8 cellular contexts compared by ENCODE assay signal in the genomic region with DNA sequence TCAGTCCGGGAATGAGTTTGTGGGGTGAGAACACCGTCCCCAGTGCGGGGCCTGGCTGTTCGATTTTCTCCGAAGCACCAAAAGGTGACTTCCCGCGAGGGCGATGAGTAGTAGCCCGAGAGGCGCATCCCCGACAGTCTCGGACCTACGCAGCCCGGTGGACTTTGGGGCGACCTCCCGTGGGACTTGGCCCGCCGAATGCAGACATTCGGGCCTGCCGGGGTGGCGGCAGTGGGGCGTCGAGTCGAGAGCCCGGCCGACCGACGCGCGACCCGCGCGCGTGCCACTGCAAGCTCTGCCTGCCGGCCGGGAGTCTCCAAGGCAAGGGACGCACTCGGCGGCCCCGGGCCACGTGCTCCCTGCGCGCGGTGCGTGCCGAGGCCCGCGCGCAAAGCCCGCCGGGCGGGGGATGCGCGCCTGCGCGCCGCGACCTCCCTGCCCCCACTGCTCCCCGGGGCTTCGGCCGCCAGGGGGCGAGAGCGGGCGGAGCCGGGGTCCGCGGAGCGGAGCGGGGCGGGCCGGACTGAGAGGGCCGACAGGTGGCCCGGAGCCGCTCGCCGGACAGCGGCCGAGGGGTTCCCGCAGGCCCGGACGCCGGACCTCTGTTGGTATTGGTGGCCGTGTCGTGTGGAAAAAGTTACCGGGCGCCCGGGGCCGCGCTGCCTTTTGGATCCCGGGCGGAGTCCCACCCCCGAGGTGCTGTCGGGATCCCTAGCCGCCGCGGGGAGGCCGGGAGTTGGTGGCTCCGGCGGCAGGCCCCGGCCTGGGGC. TPM values are rescaled to one million over a fixed set of nuclear protein-coding genes. Genes with fewer than 3 reads are reported as not detected.
DNase-seq lines count a peak whose midpoint lies in the region; ATAC-seq, FAIRE-seq and TF ChIP-seq lines count a peak whose summit lies in the region.

No MANE protein-coding gene starts in this region.

- H3K56ac ChIP-seq in H1 (replicated peaks; ENCODE audit: insufficient read length, low read depth, low read length): peak overlapping the region; percentile 74
- H3K56ac ChIP-seq in mesendoderm (ENCODE audit: low read length): peak overlapping the region; percentile 98

- peak overlapping the region; percentile 99 for H4K8ac ChIP-seq in H1 (ENCODE audit: extremely low read depth, insufficient read depth, low read length)
- H4K8ac ChIP-seq in mesendoderm (ENCODE audit: low read depth, low read length): no peak overlapping the region

- H2BK5ac ChIP-seq in H1 (ENCODE audit: low read depth, low read length) (peak overlapping the region; percentile 87), mesendoderm (ENCODE audit: low read length) (peak overlapping the region; percentile 55)

- H4K20me1 ChIP-seq in H1 (replicated peaks in 1 of 2; ENCODE audit: control insufficient read depth in 1 of 2, insufficient read depth in 2 of 2, low read length in 2 of 2): peaks cover 19 to 21% of the 10 kb centered on the region in 2 experiments

- H3K4me2 ChIP-seq in H1 (ENCODE audit: insufficient read depth in 1 of 2, low read depth in 2 of 2, low read length in 2 of 2) (peak overlapping the region; percentile 81 to 87), mesendoderm (ENCODE audit: low read length) (peak overlapping the region; percentile 83)

- H2AK5ac ChIP-seq in H1 (ENCODE audit: low read depth, low read length): no peak overlapping the region
- H2AK5ac ChIP-seq in mesendoderm (ENCODE audit: low read length): no peak overlapping the region

- TF ChIP-seq EP300 in H1 (IDR thresholded peaks at IDR 0.05; ENCODE audit: borderline replicate concordance in 1 of 2, low read depth in 2 of 2, low read length in 2 of 2): no peak

- no peak overlapping the region for H2BK12ac ChIP-seq in H1 (ENCODE audit: low read depth, low read length)

- FAIRE-seq in GM12891 (lab: Jason Lieb, UNC) (peak; percentile 95), H1 (lab: Jason Lieb, UNC) (no peak)

- peak overlapping the region; percentile 96 to 99 (median 98) for H3K9ac ChIP-seq in H1 (replicated peaks in 1 of 4; ENCODE audit: extremely low read depth in 1 of 4, low read depth in 3 of 4, low read length in 3 of 4)
- peak overlapping the region; percentile 99 for H3K9ac ChIP-seq in mesendoderm (ENCODE audit: low read length)

- H3K23me2 ChIP-seq in H1 (ENCODE audit: low read depth, low read length): peaks cover 11% of the 10 kb centered on the region

- H2BK120ac ChIP-seq in H1 (replicated peaks; ENCODE audit: low read depth, low read length) (no peak overlapping the region), mesendoderm (ENCODE audit: low read depth, low read length) (no peak overlapping the region)

- H3K4ac ChIP-seq in H1 (replicated peaks; ENCODE audit: insufficient read length, low read depth, low read length) (no peak overlapping the region), mesendoderm (ENCODE audit: low read depth, low read length) (peak overlapping the region; percentile 50)

- WGBS in H1 (ENCODE audit: extremely low coverage in 1 of 2, insufficient coverage in 1 of 2, insufficient read length in 1 of 2, insufficient replicate concordance in 2 of 2, low coverage in 1 of 2, low lambda C conversion rate in 2 of 2, missing lambda C conversion rate in 1 of 2), 2 experiments: 1% methylated on average over 57 of the region's 100 CpGs; no CpG with 5 or more reads in 1 of the 2 experiments
- WGBS in mesendoderm (ENCODE audit: extremely low coverage, insufficient coverage, low lambda C conversion rate): no CpG with 5 or more reads among the region's 100 CpGs

- H3K27me3 ChIP-seq in H1 (replicated peaks in 1 of 4; ENCODE audit: control insufficient read depth in 3 of 4, extremely low read depth in 1 of 4, insufficient read depth in 3 of 4, low read length in 3 of 4): no peaks in the 10 kb centered on the region
- no peaks in the 10 kb centered on the region for H3K27me3 ChIP-seq in mesendoderm (ENCODE audit: insufficient read depth, low read length, poor library complexity)

- peak overlapping the region; percentile 94 for H3K27ac ChIP-seq in H1 (ENCODE audit: low read depth, low read length)
- H3K27ac ChIP-seq in mesendoderm (ENCODE audit: low read depth, low read length): peak overlapping the region; percentile 88

- CTCF ChIA-PET in H1 (lab: Charles Lee; ENCODE audit: partially characterized antibody): interaction anchor here (1.5 to 5.2 kb wide), 3 partner anchors 28 to 35 kb away, joined by 5 to 66 read pairs (median 6); no protein-coding TSS in a partner anchor

- no peak overlapping the region for H2BK15ac ChIP-seq in H1 (ENCODE audit: low read length)
- H2BK15ac ChIP-seq in mesendoderm (replicated peaks; ENCODE audit: low read depth): no peak overlapping the region

- peak; percentile 9 for ATAC-seq in HG02870 (IDR thresholded peaks at IDR 0.05; ENCODE audit: unreplicated experiment)
- ATAC-seq in HG02884 (IDR thresholded peaks at IDR 0.05; ENCODE audit: unreplicated experiment): no peak

- H3K36me3 ChIP-seq in H1 (ENCODE audit: control insufficient read depth in 2 of 4, insufficient read depth in 4 of 4, low read length in 3 of 4) (peaks cover 14 to 43% (median 28%) of the 10 kb centered on the region in 4 experiments), mesendoderm (ENCODE audit: control insufficient read depth, insufficient read depth, low read length) (peaks cover 19% of the 10 kb centered on the region)

- TF ChIP-seq CTCF in H1 (IDR thresholded peaks at IDR 0.05; ENCODE audit: control extremely low read depth in 1 of 3, insufficient read depth in 1 of 3, low read depth in 1 of 3, low read length in 3 of 3): peak in 2 of 3 experiments; percentile 63 to 79; a peak in 3 of 4 replicates

- TF ChIP-seq POLR2A in GM12891 (IDR thresholded peaks at IDR 0.05; ENCODE audit: low read depth, low read length): peak; percentile 96
- peak in 1 of 2 experiments; percentile 70; a peak in 2 of 3 replicates for TF ChIP-seq POLR2A in H1 (IDR thresholded peaks at IDR 0.05; ENCODE audit: control extremely low read depth in 1 of 2, low read depth in 2 of 2, low read length in 2 of 2)

- H3K79me1 ChIP-seq in H1 (ENCODE audit: low read depth, low read length): no peaks in the 10 kb centered on the region
- H3K79me1 ChIP-seq in mesendoderm (ENCODE audit: low read length): peaks cover 7% of the 10 kb centered on the region

- no peaks in the 10 kb centered on the region for H3K9me3 ChIP-seq in H1 (ENCODE audit: insufficient read depth in 2 of 2, low read depth in 1 of 2, low read length in 1 of 2)

- H3K23ac ChIP-seq in H1 (ENCODE audit: insufficient read length) (no peak overlapping the region), mesendoderm (ENCODE audit: low read length) (peak overlapping the region; percentile 98)

- no peak overlapping the region for H2BK20ac ChIP-seq in H1 (ENCODE audit: low read length)

- H3K4me1 ChIP-seq in H1 (replicated peaks in 1 of 4; ENCODE audit: control insufficient read depth in 3 of 4, insufficient read depth in 4 of 4, low read length in 3 of 4): peaks cover 0 to 27% (median 20%) of the 10 kb centered on the region in 4 experiments; a peak in 6 of 7 replicates
- peaks cover 7% of the 10 kb centered on the region for H3K4me1 ChIP-seq in mesendoderm (ENCODE audit: control insufficient read depth, low read depth, low read length)

- H4K91ac ChIP-seq in H1 (replicated peaks; ENCODE audit: insufficient read length, low read length): peak overlapping the region; percentile 77

- H4K5ac ChIP-seq in H1 (ENCODE audit: insufficient read length, low read depth, low read length): no peak overlapping the region
- no peak overlapping the region for H4K5ac ChIP-seq in mesendoderm (ENCODE audit: low read length)

- H3K79me2 ChIP-seq in H1 (ENCODE audit: control insufficient read depth in 1 of 2, insufficient read depth in 2 of 2, low read length in 2 of 2) (peaks cover 38 to 63% of the 10 kb centered on the region in 2 experiments), mesendoderm (ENCODE audit: control insufficient read depth, insufficient read depth, low read length) (peaks cover 53% of the 10 kb centered on the region)

- POLR2A ChIA-PET in H1 (lab: Charles Lee; ENCODE audit: partially characterized antibody): interaction anchor here (1.0 to 22.8 kb wide), 19 partner anchors 5 to 246 kb away, joined by 3 to 1080 read pairs (median 9); a partner anchor contains a TSS

- H3K18ac ChIP-seq in H1 (ENCODE audit: extremely low read depth, low read length): peak overlapping the region; percentile 87
- peak overlapping the region; percentile 99 for H3K18ac ChIP-seq in mesendoderm (ENCODE audit: low read length)

- DNase-seq in GM12891 (ENCODE audit: insufficient read length, low spot score) (peak; percentile 78), NCI-H526 treated with DMSO at 0.1 percent for 48 hours (lab: John Stamatoyannopoulos, UW) (peak; percentile 53), H1 (ENCODE audit: low read depth in 1 of 2, low spot score in 2 of 2) (peak in 1 of 2 experiments; percentile 84), mesendoderm (peak; percentile 87)
- peak; percentile 96 for DNase-seq in activated CD8-positive, alpha-beta memory T cell treated with anti-CD3 and anti-CD28 coated beads for 24 hours
- DNase-seq in stimulated activated CD8-positive, alpha-beta memory T cell treated with anti-CD3 and anti-CD28 coated beads, Interleukin-12 subunit alpha, Interleukin-12 subunit beta, amount 100 ng/mL, for 1 hour (ENCODE audit: low read depth): peak; percentile 73

- H3K14ac ChIP-seq in H1 (ENCODE audit: insufficient read length): no peak overlapping the region

- H2AFZ ChIP-seq in H1 (ENCODE audit: low read length): no peak overlapping the region

- TF ChIP-seq RAD21 in H1 (IDR thresholded peaks at IDR 0.05 in 1 of 2, conservative IDR thresholded peaks at IDR 0.05 in 1 of 2; ENCODE audit: low read depth in 2 of 2, low read length in 2 of 2): peak in 1 of 2 experiments; percentile 46; a peak in 2 of 4 replicates

- H3K4me3 ChIP-seq in H1 (ENCODE audit: extremely low read depth in 1 of 4, insufficient read depth in 2 of 4, low read depth in 3 of 4, low read length in 4 of 4) (peak overlapping the region; percentile 83 to 99 (median 90)), mesendoderm (ENCODE audit: low read length) (peak overlapping the region; percentile 99)

TF ChIP-seq in GM12891, 5 proteins besides CTCF, POLR2A, EP300 and RAD21 (continues in another document):
- TF ChIP-seq TAF1 (IDR thresholded peaks at IDR 0.05; ENCODE audit: low read depth, low read length): peak; percentile 82

TF ChIP-seq in H1, 55 proteins besides CTCF, POLR2A, EP300 and RAD21 (continues in another document):
- peak; percentile 11 for TF ChIP-seq KDM4A (IDR thresholded peaks at IDR 0.05; ENCODE audit: low read depth, low read length, severe bottlenecking)

RNA-seq across cellular contexts. Expression of a gene that starts 1.8 kb away (rescaled TPM):
- 1,598 TPM for polyA plus RNA-seq in GM12891 (2012; ENCODE audit: low read depth, missing spikeins)
- total RNA-seq in H1 (2021; fragmentation: NEBNext Ultra II Directional; extraction: Animal tissue kit (Norgen Biotek cat#: 25700)): 2,680 and 2,823 TPM in 2 replicates
- polyA plus RNA-seq in H1 (2011; rRNA removed): 643 and 683 TPM in 2 replicates
- polyA plus RNA-seq in H1 (2011; cell fraction: cytosol; rRNA removed): 2,462 TPM
- polyA plus RNA-seq in H1 (2011; cell fraction: nucleus; rRNA removed): 898 TPM
- 2,061 to 2,998 TPM (median 2,419 TPM) in 4 replicates for polyA plus RNA-seq in H1 (2012, experiment 1 of 2)
- polyA plus RNA-seq in H1 (2012, experiment 2 of 2): 1,442 TPM
- 4,157 TPM for polyA plus RNA-seq in H1 (2013, experiment 1 of 2)
- 3,985 TPM for polyA plus RNA-seq in H1 (2013, experiment 2 of 2)
- polyA minus RNA-seq in H1 (2011; rRNA and poly(A)+ RNA removed): 94.7 and 121 TPM in 2 replicates
- 755 TPM for polyA minus RNA-seq in H1 (2011; cell fraction: cytosol; rRNA and poly(A)+ RNA removed)
- polyA minus RNA-seq in H1 (2011; cell fraction: nucleus; rRNA and poly(A)+ RNA removed): 623 TPM
- polyA plus RNA-seq in mesendoderm (2013, experiment 1 of 2): 4,557 TPM
- polyA plus RNA-seq in mesendoderm (2013, experiment 2 of 2): 4,676 TPM
